19 cellular contexts compared by ENCODE assay signal in the genomic region with DNA sequence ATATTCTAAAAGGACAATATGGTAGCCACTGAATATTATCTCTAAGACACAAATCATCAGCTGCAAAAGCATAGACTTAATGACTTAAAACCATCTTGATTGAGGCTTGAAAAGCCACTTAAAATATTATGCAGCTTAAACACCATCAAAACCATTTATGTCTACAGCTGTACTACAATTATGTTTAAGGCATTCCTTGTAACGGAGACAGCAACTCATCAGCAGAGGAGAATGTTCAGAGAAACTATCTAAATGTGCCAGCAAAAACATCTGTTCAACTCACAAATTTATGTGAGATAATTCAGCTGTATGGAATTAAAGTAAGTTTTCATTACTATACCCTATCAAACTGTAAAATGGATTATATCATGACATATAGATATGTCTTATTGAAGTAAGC.
"Had no signal": no experiment of that assay in that cellular context is flagged by ENCODE, and none has a peak within 500 bp of the region (broad histone marks: within the 10 kb centered on the region; RNA-seq: fewer than 3 reads in every experiment).

No MANE protein-coding gene starts in this region.

- H3K27ac Mint-ChIP-seq: activated naive CD4-positive, alpha-beta T cell treated with anti-CD3 and anti-CD28 coated beads for 36 hours; activated naive CD8-positive, alpha-beta T cell treated with anti-CD3 and anti-CD28 coated beads, Interleukin-2, amount 50 U/mL, for 24 hours; effector memory CD8-positive, alpha-beta T cell; natural killer cell treated with Interleukin-12 subunit alpha and Interleukin-12 subunit beta and Interleukin-15 and Interleukin-18, amount 100 ng/mL, for 72 hours; T-cell had no signal

- H3K4me3 Mint-ChIP-seq: activated naive CD4-positive, alpha-beta T cell treated with anti-CD3 and anti-CD28 coated beads for 36 hours; activated naive CD8-positive, alpha-beta T cell treated with anti-CD3 and anti-CD28 coated beads, Interleukin-2, amount 50 U/mL, for 24 hours; activated T-cell treated with anti-CD3 and anti-CD28 coated beads, Interleukin-2, amount 50 U/mL, for 4 hours; effector memory CD8-positive, alpha-beta T cell; natural killer cell treated with Interleukin-12 subunit alpha and Interleukin-12 subunit beta and Interleukin-15 and Interleukin-18, amount 100 ng/mL, for 72 hours; T-cell had no signal

- H3K27ac ChIP-seq: esophagus squamous epithelium, gastroesophageal sphincter, heart left ventricle, tibial artery had no signal

- H3K36me3 ChIP-seq: esophagus squamous epithelium, gastroesophageal sphincter, heart left ventricle, tibial artery had no signal

- H3K36me3 Mint-ChIP-seq: natural killer cell treated with Interleukin-12 subunit alpha and Interleukin-12 subunit beta and Interleukin-15 and Interleukin-18, amount 100 ng/mL, for 72 hours; T-cell had no signal

- H3K9me3 ChIP-seq: esophagus squamous epithelium, gastroesophageal sphincter, heart left ventricle, tibial artery had no signal

- H3K4me1 Mint-ChIP-seq: activated naive CD8-positive, alpha-beta T cell treated with anti-CD3 and anti-CD28 coated beads, Interleukin-2, amount 50 U/mL, for 24 hours; T-cell had no signal

- H3K27me3 Mint-ChIP-seq: activated naive CD8-positive, alpha-beta T cell treated with anti-CD3 and anti-CD28 coated beads, Interleukin-2, amount 50 U/mL, for 24 hours; effector memory CD8-positive, alpha-beta T cell; natural killer cell treated with Interleukin-12 subunit alpha and Interleukin-12 subunit beta and Interleukin-15 and Interleukin-18, amount 100 ng/mL, for 72 hours had no signal

- H3K9me3 Mint-ChIP-seq: activated naive CD4-positive, alpha-beta T cell treated with anti-CD3 and anti-CD28 coated beads for 36 hours; activated T-cell treated with anti-CD3 and anti-CD28 coated beads, Interleukin-2, amount 50 U/mL, for 4 hours; natural killer cell treated with Interleukin-12 subunit alpha and Interleukin-12 subunit beta and Interleukin-15 and Interleukin-18, amount 100 ng/mL, for 72 hours; T-cell had no signal

- ATAC-seq: activated naive CD8-positive, alpha-beta T cell treated with anti-CD3 and anti-CD28 coated beads, Interleukin-2, amount 50 U/mL, for 24 hours; activated T-cell treated with anti-CD3 and anti-CD28 coated beads, Interleukin-2, amount 50 U/mL, for 4 hours; effector memory CD8-positive, alpha-beta T cell; gastroesophageal sphincter; left lobe of liver; natural killer cell treated with Interleukin-12 subunit alpha and Interleukin-12 subunit beta and Interleukin-15 and Interleukin-18, amount 100 ng/mL, for 72 hours; stimulated activated naive CD8-positive, alpha-beta T cell treated with anti-CD3 and anti-CD28 coated beads, Interleukin-15, Interleukin-2, amounts not matched to agents 100 U/mL and 50 U/mL, for 24 hours; T-cell had no signal

- DNase-seq: activated CD4-positive, alpha-beta T cell treated with anti-CD3 and anti-CD28 coated beads, Interleukin-2, amount 50 U/mL, for 1 hour; activated CD8-positive, alpha-beta memory T cell treated with anti-CD3 and anti-CD28 coated beads, Interleukin-2, amount 50 U/mL, for 4 hours; activated naive CD4-positive, alpha-beta T cell treated with anti-CD3 and anti-CD28 coated beads for 36 hours; activated naive CD8-positive, alpha-beta T cell treated with anti-CD3 and anti-CD28 coated beads, Interleukin-2, amount 50 U/mL, for 24 hours; activated T-cell treated with anti-CD3 and anti-CD28 coated beads, Interleukin-2, amount 50 U/mL, for 4 hours; effector memory CD8-positive, alpha-beta T cell; esophagus squamous epithelium; heart left ventricle; kidney; nucleus accumbens; retina; stimulated activated naive CD8-positive, alpha-beta T cell treated with anti-CD3 and anti-CD28 coated beads, Interleukin-15, Interleukin-2, amounts not matched to agents 100 U/mL and 50 U/mL, for 24 hours; substantia nigra; T-cell; tibial artery had no signal

- H3K27me3 ChIP-seq: esophagus squamous epithelium, gastroesophageal sphincter, heart left ventricle, tibial artery had no signal

- H3K4me3 ChIP-seq: esophagus squamous epithelium, gastroesophageal sphincter, heart left ventricle, lung, tibial artery had no signal

- H3K4me1 ChIP-seq: esophagus squamous epithelium, gastroesophageal sphincter, heart left ventricle, tibial artery had no signal
